ENCODE assay signal across 17 cellular contexts in genomic region chr20:9996944-9997343, GRCh38.
"Had no signal": no experiment of that assay in that cellular context is flagged by ENCODE, and none has a peak within 500 bp of the region (broad histone marks: within the 10 kb centered on the region; RNA-seq: fewer than 3 reads in every experiment).

No MANE protein-coding gene starts in this region.

- H3K27me3 ChIP-seq: body of pancreas, colonic mucosa, upper lobe of right lung had no signal

- H3K4me1 ChIP-seq: colonic mucosa, upper lobe of right lung had no signal

- H3K36me3 ChIP-seq: colonic mucosa, upper lobe of right lung had no signal

- FAIRE-seq: endometrium, frontal cortex, kidney had no signal

- ATAC-seq: activated naive CD4-positive, alpha-beta T cell treated with anti-CD3 and anti-CD28 coated beads, Interleukin-2, amount 50 U/mL, for 72 hours; activated T-cell treated with anti-CD3 and anti-CD28 coated beads, Interleukin-2, amount 50 U/mL, for 72 hours; body of pancreas; esophagus mucosa; left lobe of liver; stimulated activated naive B cell treated with anti-CD40 and anti-IgM and Interleukin-4, amounts not matched to agents 10 μg/mL and 1 μg/mL and 100 μg/mL, for 72 hours; T-helper 17 cell; upper lobe of right lung had no signal

- DNase-seq: activated CD4-positive, alpha-beta T cell treated with anti-CD3 and anti-CD28 coated beads, Interleukin-2, amount 50 U/mL, for 4 hours; activated gamma-delta T cell; activated T-cell treated with anti-CD3 and anti-CD28 coated beads, Interleukin-2, amount 50 U/mL, for 72 hours; amygdala; body of pancreas; colonic mucosa; kidney; midbrain; nucleus accumbens; stimulated activated naive B cell treated with anti-CD40 and anti-IgM and Interleukin-4, amounts not matched to agents 10 μg/mL and 1 μg/mL and 100 μg/mL, for 72 hours; T-helper 17 cell; upper lobe of right lung had no signal

- H3K27ac ChIP-seq: body of pancreas, colonic mucosa, upper lobe of right lung had no signal

- H3K9me3 ChIP-seq: body of pancreas, colonic mucosa, upper lobe of right lung had no signal

- H3K4me3 ChIP-seq: body of pancreas, colonic mucosa, upper lobe of right lung had no signal
